25 cellular contexts compared by ENCODE assay signal in genomic region chr12:115648463-115648862, GRCh38.
"Had no signal": no experiment of that assay in that cellular context is flagged by ENCODE, and none has a peak within 500 bp of the region (broad histone marks: within the 10 kb centered on the region; RNA-seq: fewer than 3 reads in every experiment).

No MANE protein-coding gene starts in this region.

- H3K4me1 Mint-ChIP-seq: activated B cell treated with CpG ODN at 0.5 μM for 24 hours; activated CD8-positive, alpha-beta memory T cell treated with anti-CD3 and anti-CD28 coated beads, Interleukin-2, amount 10 ng/mL, durations not matched to agents 7 days and 5 days; activated naive CD8-positive, alpha-beta T cell treated with anti-CD3 and anti-CD28 coated beads, Interleukin-2, amount 10 ng/mL, durations not matched to agents 7 days and 5 days; brain; central memory CD8-positive, alpha-beta T cell had no signal

- H3K36me3 ChIP-seq: colonic mucosa, tibial nerve had no signal

- H3K27me3 ChIP-seq: colonic mucosa, tibial nerve had no signal

- H3K4me3 ChIP-seq: colonic mucosa, lung, tibial nerve had no signal

- H3K4me1 ChIP-seq: colonic mucosa, tibial nerve had no signal

- H3K27ac Mint-ChIP-seq: activated B cell treated with CpG ODN at 0.5 μM for 24 hours; activated CD4-positive, alpha-beta memory T cell treated with anti-CD3 and anti-CD28 coated beads for 36 hours; activated CD8-positive, alpha-beta memory T cell treated with anti-CD3 and anti-CD28 coated beads, Interleukin-2, amount 10 ng/mL, durations not matched to agents 7 days and 5 days; activated naive CD8-positive, alpha-beta T cell treated with anti-CD3 and anti-CD28 coated beads, Interleukin-2, amount 10 ng/mL, durations not matched to agents 7 days and 5 days; stimulated activated naive CD8-positive, alpha-beta T cell treated with anti-CD3 and anti-CD28 coated beads, Interleukin-15, Interleukin-2, amounts not matched to agents 100 ng/mL and 50 ng/mL, for 24 hours had no signal

- ATAC-seq: activated CD8-positive, alpha-beta memory T cell treated with anti-CD3 and anti-CD28 coated beads, Interleukin-2, amount 10 ng/mL, durations not matched to agents 7 days and 5 days; esophagus mucosa; left lobe of liver had no signal

- DNase-seq: activated B cell treated with CpG ODN at 0.5 μM for 24 hours; activated CD4-positive, alpha-beta memory T cell treated with anti-CD3 and anti-CD28 coated beads for 36 hours; activated CD4-positive, alpha-beta T cell treated with anti-CD3 and anti-CD28 coated beads for 4 hours; activated CD8-positive, alpha-beta memory T cell treated with anti-CD3 and anti-CD28 coated beads, Interleukin-2, amount 10 ng/mL, durations not matched to agents 7 days and 5 days; activated naive CD4-positive, alpha-beta T cell; activated naive CD8-positive, alpha-beta T cell treated with anti-CD3 and anti-CD28 coated beads, Interleukin-2, amount 10 ng/mL, durations not matched to agents 7 days and 5 days; anterior cingulate cortex; colonic mucosa; foreskin melanocyte; glutamatergic neuron; occipital lobe; posterior cingulate gyrus; retina; stimulated activated CD4-positive, alpha-beta T cell treated with anti-CD3 and anti-CD28 coated beads, Interleukin-2, amount 100 ng/mL, for 24 hours; T-helper 1 cell; T-helper 9 cell had no signal

- H3K27me3 Mint-ChIP-seq: activated CD4-positive, alpha-beta memory T cell treated with anti-CD3 and anti-CD28 coated beads for 36 hours; activated CD8-positive, alpha-beta memory T cell treated with anti-CD3 and anti-CD28 coated beads, Interleukin-2, amount 10 ng/mL, durations not matched to agents 7 days and 5 days; activated naive CD8-positive, alpha-beta T cell treated with anti-CD3 and anti-CD28 coated beads, Interleukin-2, amount 10 ng/mL, durations not matched to agents 7 days and 5 days; central memory CD8-positive, alpha-beta T cell; stimulated activated naive CD8-positive, alpha-beta T cell treated with anti-CD3 and anti-CD28 coated beads, Interleukin-15, Interleukin-2, amounts not matched to agents 100 ng/mL and 50 ng/mL, for 24 hours had no signal

- H3K9me3 ChIP-seq: colonic mucosa, tibial nerve had no signal

- H3K9me3 Mint-ChIP-seq: activated B cell treated with CpG ODN at 0.5 μM for 24 hours had no signal

- FAIRE-seq: keratinocyte, urothelium cell line had no signal

- H3K4me3 Mint-ChIP-seq: activated B cell treated with CpG ODN at 0.5 μM for 24 hours; activated CD4-positive, alpha-beta memory T cell treated with anti-CD3 and anti-CD28 coated beads for 36 hours; activated CD8-positive, alpha-beta memory T cell treated with anti-CD3 and anti-CD28 coated beads, Interleukin-2, amount 10 ng/mL, durations not matched to agents 7 days and 5 days; activated naive CD8-positive, alpha-beta T cell treated with anti-CD3 and anti-CD28 coated beads, Interleukin-2, amount 10 ng/mL, durations not matched to agents 7 days and 5 days; brain; central memory CD8-positive, alpha-beta T cell; stimulated activated naive CD8-positive, alpha-beta T cell treated with anti-CD3 and anti-CD28 coated beads, Interleukin-15, Interleukin-2, amounts not matched to agents 100 ng/mL and 50 ng/mL, for 24 hours had no signal

- H3K36me3 Mint-ChIP-seq: activated CD4-positive, alpha-beta memory T cell treated with anti-CD3 and anti-CD28 coated beads for 36 hours; activated CD8-positive, alpha-beta memory T cell treated with anti-CD3 and anti-CD28 coated beads, Interleukin-2, amount 10 ng/mL, durations not matched to agents 7 days and 5 days; activated naive CD8-positive, alpha-beta T cell treated with anti-CD3 and anti-CD28 coated beads, Interleukin-2, amount 10 ng/mL, durations not matched to agents 7 days and 5 days; brain had no signal

- H3K27ac ChIP-seq: colonic mucosa, tibial nerve had no signal
